ENCODE assay signal across 12 cellular contexts in the genomic region with DNA sequence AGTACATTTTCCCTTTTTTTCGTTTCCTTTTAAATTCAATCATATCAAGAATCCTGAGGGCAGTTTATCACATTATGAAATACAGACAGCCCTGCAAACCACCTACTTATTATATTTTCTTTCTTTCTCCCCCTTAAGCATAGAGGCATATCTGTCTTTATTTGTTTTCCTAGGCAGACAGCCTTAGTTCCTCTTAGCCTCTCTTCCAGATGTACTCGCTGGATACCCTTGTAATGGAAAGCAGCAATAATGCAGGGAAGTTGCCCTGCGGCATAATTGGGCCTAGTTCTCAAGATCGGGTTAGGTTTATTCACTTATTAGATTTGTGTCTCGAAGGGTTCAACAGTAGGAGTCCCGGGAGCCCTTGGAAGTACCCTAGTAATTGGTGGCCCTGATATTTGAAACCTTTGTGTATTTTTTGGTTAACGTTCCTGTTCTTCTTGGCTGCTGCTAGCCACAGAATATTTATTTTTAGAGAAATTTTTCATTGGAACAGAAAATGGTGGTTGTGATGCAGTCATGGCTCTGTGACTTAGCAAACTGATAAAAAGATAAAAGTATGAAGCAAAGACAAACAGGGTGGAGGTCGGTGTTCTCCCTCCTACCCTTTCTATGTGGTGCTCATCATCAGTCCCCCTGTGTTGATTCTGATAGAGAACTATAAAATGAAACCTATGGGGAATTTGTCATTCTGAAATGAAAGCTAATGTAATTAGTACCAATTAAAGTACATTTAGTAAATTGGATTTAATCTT. TPM values are rescaled to one million over a fixed set of nuclear protein-coding genes. Genes with fewer than 3 reads are reported as not detected.
DNase-seq lines count a peak whose midpoint lies in the region; ATAC-seq and TF ChIP-seq lines count a peak whose summit lies in the region.
"Had no signal": no experiment of that assay in that cellular context is flagged by ENCODE, and none has a peak within 500 bp of the region (broad histone marks: within the 10 kb centered on the region; RNA-seq: fewer than 3 reads in every experiment).

No MANE protein-coding gene starts in this region.

- H3K36me3 Mint-ChIP-seq in naive thymus-derived CD4-positive, alpha-beta T cell = peaks cover 0 to 25% (median 7%) of the 10 kb centered on the region in 5 donors

- no peak overlapping the region for H3K9ac ChIP-seq in colonic mucosa (ENCODE audit: low read depth in 2 of 2, low read length in 2 of 2)

- H3K27me3 Mint-ChIP-seq in naive thymus-derived CD4-positive, alpha-beta T cell = peaks cover 0 to 9% (median 0%) of the 10 kb centered on the region in 5 donors

- H3K4me1 ChIP-seq in naive thymus-derived CD4-positive, alpha-beta T cell (ENCODE audit: control insufficient read depth in 2 of 2, insufficient read depth in 2 of 2, low read length in 2 of 2) = peaks cover 50 to 60% of the 10 kb centered on the region in 2 donors
- H3K4me1 ChIP-seq in colonic mucosa = peaks cover 3% of the 10 kb centered on the region

- peak overlapping the region in 7 of 10 donors; percentile 3 to 33 (median 26) for H3K4me3 Mint-ChIP-seq in naive thymus-derived CD4-positive, alpha-beta T cell

- peaks cover 70 to 97% (median 93%) of the 10 kb centered on the region in 7 donors for H3K4me1 Mint-ChIP-seq in naive thymus-derived CD4-positive, alpha-beta T cell

- no peak for ATAC-seq in naive thymus-derived CD4-positive, alpha-beta T cell

- no peaks in the 10 kb centered on the region for H3K9me3 ChIP-seq in naive thymus-derived CD4-positive, alpha-beta T cell (ENCODE audit: control insufficient read depth in 2 of 3, low read length in 3 of 3)
- H3K9me3 ChIP-seq in colonic mucosa = no peaks in the 10 kb centered on the region

- H3K27ac Mint-ChIP-seq in naive thymus-derived CD4-positive, alpha-beta T cell = peak overlapping the region in 8 of 9 donors; percentile 37 to 89 (median 74)

- peak overlapping the region; percentile 21; the same call in 1 of the 2 replicates for H3K4me3 ChIP-seq in AG04449 (ENCODE audit: low read depth, low read length)
- H3K4me3 ChIP-seq in naive thymus-derived CD4-positive, alpha-beta T cell (ENCODE audit: low read length) = no peak overlapping the region
- H3K4me3 ChIP-seq in colonic mucosa = no peak overlapping the region
- no peak overlapping the region for H3K4me3 ChIP-seq in brain microvascular endothelial cell (ENCODE audit: low read depth, low read length)
- H3K4me3 ChIP-seq: PC-9 had no signal

- H3K9me3 Mint-ChIP-seq in naive thymus-derived CD4-positive, alpha-beta T cell = peaks cover 0 to 4% (median 0%) of the 10 kb centered on the region in 11 donors

- in situ Hi-C loops in ACHN (cut with HindIII; ENCODE audit: low pct_ligation_motif_present, low pct_unique_long_range_greater_than_20kb, low sequenced_read_pairs) (no loop called here), brain microvascular endothelial cell (cut with HindIII; ENCODE audit: low pct_ligation_motif_present, low sequenced_read_pairs) (no loop called here)

- DNase-seq in AG04449 (ENCODE audit: low read depth, low spot score) (no peak), H4 (ENCODE audit: low spot score) (peak; percentile 62), amniotic stem cell (lab: John Stamatoyannopoulos, UW) (peak; percentile 46), colonic mucosa (no peak), ACHN (no peak), brain microvascular endothelial cell (no peak)
- DNase-seq in naive thymus-derived CD4-positive, alpha-beta T cell = no peak
- no peak for DNase-seq in stimulated activated CD4-positive, alpha-beta T cell treated with anti-CD3 and anti-CD28 coated beads, Interleukin-4, amount 100 ng/mL, for 24 hours
- DNase-seq: activated CD4-positive, alpha-beta T cell treated with anti-CD3 and anti-CD28 coated beads for 48 hours; mesenchymal stem cell; NCI-H1092 treated with DMSO at 0.1 percent for 48 hours; PC-9 had no signal

- TF ChIP-seq CTCF in AG04449 (IDR thresholded peaks at IDR 0.05; ENCODE audit: insufficient read depth, low read length, missing control alignments) (no peak), colonic mucosa (IDR thresholded peaks at IDR 0.05) (no peak), brain microvascular endothelial cell (IDR thresholded peaks at IDR 0.05; ENCODE audit: low read depth, low read length, missing control alignments) (no peak)

- POLR2A ChIA-PET in AG04449 (lab: Yijun Ruan, JAX) = no interaction called here
- POLR2A ChIA-PET in naive thymus-derived CD4-positive, alpha-beta T cell (lab: Charles Lee) = interaction anchor here (0.6 to 1.4 kb wide), 2 partner anchors 8 to 15 kb away, joined by 3 to 5 read pairs; no protein-coding TSS in a partner anchor

- no peaks in the 10 kb centered on the region for H3K27me3 ChIP-seq in naive thymus-derived CD4-positive, alpha-beta T cell (ENCODE audit: control insufficient read depth in 2 of 2, insufficient read depth in 2 of 2, low read length in 2 of 2)
- H3K27me3 ChIP-seq in colonic mucosa (no peaks in the 10 kb centered on the region), brain microvascular endothelial cell (replicated peaks) (no peaks in the 10 kb centered on the region)

- H3K27ac ChIP-seq in naive thymus-derived CD4-positive, alpha-beta T cell (ENCODE audit: low read depth, low read length) = no peak overlapping the region
- H3K27ac ChIP-seq in colonic mucosa (no peak overlapping the region), brain microvascular endothelial cell (no peak overlapping the region)
- H3K27ac ChIP-seq: PC-9 had no signal

- CTCF ChIA-PET in AG04449 (lab: Yijun Ruan, JAX) = no interaction called here
- CTCF ChIA-PET in naive thymus-derived CD4-positive, alpha-beta T cell (lab: Charles Lee) = no interaction called here

- intact Hi-C loops in naive thymus-derived CD4-positive, alpha-beta T cell (cut with micrococcal nuclease) = loop anchor here in 1 of 2 donors (10.0 kb wide), 1 partner anchor 1503 kb away; no protein-coding TSS in a partner anchor
- intact Hi-C loops in colonic mucosa (cut with DNase I) = no loop called here

- H3K36me3 ChIP-seq in naive thymus-derived CD4-positive, alpha-beta T cell (ENCODE audit: control insufficient read depth in 2 of 3, insufficient read depth in 3 of 3, low read length in 3 of 3) = peaks cover 0 to 4% (median 0%) of the 10 kb centered on the region in 3 experiments
- H3K36me3 ChIP-seq in colonic mucosa (no peaks in the 10 kb centered on the region), brain microvascular endothelial cell (replicated peaks) (no peaks in the 10 kb centered on the region)

RNA-seq across cellular contexts. Expression of gene TLE4, which starts 6.4 kb away (rescaled TPM):
- total RNA-seq in H4 (2014; rRNA removed; shearing (Covaris generic)) = 27.8 and 32.1 TPM in 2 replicates
- 100 to 1,000 TPM in 4 of 5 experiments, 10 to 100 TPM in 1; 21.0 to 196 (median 106) TPM for total RNA-seq in naive thymus-derived CD4-positive, alpha-beta T cell
- 10 to 100 TPM; 28.1 to 29.7 TPM for polyA plus RNA-seq in naive thymus-derived CD4-positive, alpha-beta T cell
- total RNA-seq in colonic mucosa = 10 to 100 TPM in 1 of 2 donors, 1 to 10 TPM in 1; 8.0 to 17.6 TPM
- total RNA-seq: PC-9 had no signal

Comparison
In these comparisons a context has a peak if more than half of its experiments do, and no peak if none do; other contexts are left out.
1. DNase-seq: peak in H4 (single experiment) and amniotic stem cell (single experiment); none in AG04449 (single experiment), naive thymus-derived CD4-positive, alpha-beta T cell (0 of 9), colonic mucosa (single experiment), ACHN (single experiment), brain microvascular endothelial cell (single experiment) and stimulated activated CD4-positive, alpha-beta T cell treated with anti-CD3 and anti-CD28 coated beads, Interleukin-4, amount 100 ng/mL, for 24 hours (single experiment).